28 cellular contexts compared by ENCODE assay signal in the genomic region with DNA sequence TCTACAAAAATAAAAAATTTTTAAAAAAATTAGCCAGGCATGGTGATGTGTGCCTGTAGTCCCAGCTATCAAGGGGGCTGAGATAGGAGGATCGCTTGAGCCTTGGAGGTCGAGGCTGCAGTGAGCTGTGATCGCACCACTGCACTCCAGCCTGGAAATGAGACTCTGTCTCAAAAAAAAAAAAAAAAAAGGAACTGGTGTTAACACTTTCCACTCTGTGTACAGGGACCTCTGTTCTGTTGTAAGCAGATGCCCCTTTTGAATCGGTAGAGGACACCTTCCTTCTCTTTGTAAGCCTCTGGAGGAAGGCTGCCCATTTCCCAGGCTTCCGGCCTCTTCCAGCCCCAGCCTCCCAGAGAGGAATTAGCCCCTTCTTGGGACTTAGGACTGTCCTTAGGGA. TPM values are rescaled to one million over a fixed set of nuclear protein-coding genes. Genes with fewer than 3 reads are reported as not detected.
"Had no signal": no experiment of that assay in that cellular context is flagged by ENCODE, and none has a peak within 500 bp of the region (broad histone marks: within the 10 kb centered on the region; RNA-seq: fewer than 3 reads in every experiment).

No MANE protein-coding gene starts in this region.

- H3K36me3 ChIP-seq: adrenal gland, breast epithelium, left ventricle myocardium inferior, neural progenitor cell, sigmoid colon, transverse colon had no signal

- H3K4me2 ChIP-seq: neural progenitor cell, smooth muscle cell had no signal

- DNase-seq: activated naive CD4-positive, alpha-beta T cell; activated T-cell treated with anti-CD3 and anti-CD28 coated beads, Interleukin-2, amount 50 U/mL, for 1 hour; adrenal gland; hippocampal formation; kidney glomerular epithelial cell; left ventricle myocardium inferior; naive thymus-derived CD8-positive, alpha-beta T cell; sigmoid colon; stimulated activated CD4-positive, alpha-beta T cell treated with anti-CD3 and anti-CD28 coated beads, Interleukin-15, amount 100 ng/mL, for 24 hours; stimulated activated CD4-positive, alpha-beta T cell treated with anti-CD3 and anti-CD28 coated beads, Interleukin-2, amount 100 ng/mL, for 48 hours; stimulated activated CD8-positive, alpha-beta memory T cell treated with anti-CD3 and anti-CD28 coated beads, Interleukin-4, amount 100 ng/mL, for 48 hours; stimulated activated naive CD4-positive, alpha-beta T cell; T-helper 9 cell; transverse colon had no signal

- H3K4me3 ChIP-seq: adrenal gland, breast epithelium, coronary artery, left ventricle myocardium inferior, neural progenitor cell, sigmoid colon, smooth muscle cell, transverse colon had no signal

- H3K27me3 ChIP-seq: adrenal gland, breast epithelium, neural progenitor cell, sigmoid colon, transverse colon had no signal

- ATAC-seq: activated T-helper 17 cell treated with anti-CD3 and anti-CD28 coated beads, Interleukin-2, amount 50 U/mL, for 72 hours; naive thymus-derived CD8-positive, alpha-beta T cell; WTC11 had no signal

- H3K9me3 ChIP-seq: adrenal gland, breast epithelium, left ventricle myocardium inferior, sigmoid colon, transverse colon had no signal

- H3K9ac ChIP-seq: neural progenitor cell had no signal

- H3K27ac ChIP-seq: adrenal gland, epithelial cell of prostate, neural progenitor cell, sigmoid colon had no signal

RNA-seq across cellular contexts. Expression of a gene that starts 7.3 kb away (rescaled TPM):
- total RNA-seq: activated T-helper 17 cell treated with anti-CD3 and anti-CD28 coated beads, Interleukin-2, amount 50 U/mL, for 72 hours; adrenal gland; fibroblast of villous mesenchyme; left ventricle myocardium inferior; lung microvascular endothelial cell; naive thymus-derived CD8-positive, alpha-beta T cell; osteoblast; posterior vena cava; T-helper 1 cell treated with Interleukin-12 subunit alpha and Interleukin-12 subunit beta and Interleukin-4 antibody, amounts not matched to agents 30 ng/mL and 1 ng/mL, for 36 hours had no signal
- polyA plus RNA-seq: adrenal gland had no signal

RNA-seq across cellular contexts. Expression of a gene that starts 8.1 kb away (rescaled TPM):
- total RNA-seq: naive thymus-derived CD8-positive, alpha-beta T cell; osteoblast had no signal
- polyA plus RNA-seq: naive thymus-derived CD8-positive, alpha-beta T cell had no signal

RNA-seq across cellular contexts. Expression of a gene that starts 22.9 kb away (rescaled TPM):
- total RNA-seq: activated T-helper 17 cell treated with anti-CD3 and anti-CD28 coated beads, Interleukin-2, amount 50 U/mL, for 72 hours; left ventricle myocardium inferior; lung microvascular endothelial cell; naive thymus-derived CD8-positive, alpha-beta T cell; osteoblast; sigmoid colon; T-helper 1 cell treated with Interleukin-12 subunit alpha and Interleukin-12 subunit beta and Interleukin-4 antibody, amounts not matched to agents 30 ng/mL and 1 ng/mL, for 36 hours had no signal

RNA-seq across cellular contexts. Expression of a gene that starts 44.9 kb away (rescaled TPM):
- total RNA-seq: activated T-helper 17 cell treated with anti-CD3 and anti-CD28 coated beads, Interleukin-2, amount 50 U/mL, for 72 hours; breast epithelium; fibroblast of villous mesenchyme; mesothelial cell of epicardium; naive thymus-derived CD8-positive, alpha-beta T cell; osteoblast; renal cortical epithelial cell; sigmoid colon; smooth muscle cell; T-helper 1 cell treated with Interleukin-12 subunit alpha and Interleukin-12 subunit beta and Interleukin-4 antibody, amounts not matched to agents 30 ng/mL and 1 ng/mL, for 36 hours had no signal
- polyA plus RNA-seq: naive thymus-derived CD8-positive, alpha-beta T cell; sigmoid colon; smooth muscle cell had no signal
